ENCODE assay signal across 2 cellular contexts in the genomic region with DNA sequence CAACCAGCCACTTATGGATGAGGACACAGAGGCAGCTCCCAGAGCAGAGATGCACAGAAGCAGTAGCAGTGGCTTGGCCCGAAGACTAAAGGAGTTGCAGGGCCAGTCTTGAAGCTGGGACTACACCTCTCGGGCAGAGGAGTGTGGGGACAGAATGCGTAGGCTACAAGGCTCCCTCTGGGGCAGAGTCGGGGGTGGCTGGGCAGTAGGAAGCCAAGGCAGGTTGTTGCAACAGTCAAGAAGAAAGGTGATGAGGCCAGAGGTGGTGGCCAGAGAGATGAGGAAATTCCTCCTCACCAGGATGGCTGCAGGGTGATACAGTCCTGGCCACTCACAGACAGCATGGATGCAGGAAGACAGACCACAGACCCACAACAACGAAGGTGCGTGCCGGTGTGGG.
TF ChIP-seq lines count a peak whose summit lies in the region.

No MANE protein-coding gene starts in this region.

TF ChIP-seq in IMR-90, 13 proteins besides CTCF, POLR2A, EP300 and RAD21:
- TF ChIP-seq CHD1 (IDR thresholded peaks at IDR 0.05; ENCODE audit: low read depth, low read length) (no peak), MAZ (IDR thresholded peaks at IDR 0.05; ENCODE audit: borderline replicate concordance, low read depth, low read length) (no peak), RCOR1 (IDR thresholded peaks at IDR 0.05; ENCODE audit: insufficient replicate concordance, low read length) (no peak), RFX5 (IDR thresholded peaks at IDR 0.05; ENCODE audit: low read depth, low read length) (no peak), MAFK (IDR thresholded peaks at IDR 0.05; ENCODE audit: low read depth, low read length) (no peak), FOS (IDR thresholded peaks at IDR 0.05; ENCODE audit: low read depth, low read length) (no peak), CEBPB (IDR thresholded peaks at IDR 0.05; ENCODE audit: low read depth, low read length) (no peak), BHLHE40 (IDR thresholded peaks at IDR 0.05; ENCODE audit: low read depth, low read length) (no peak), MXI1 (IDR thresholded peaks at IDR 0.05; ENCODE audit: borderline replicate concordance, low read depth, low read length) (no peak), SMC3 (IDR thresholded peaks at IDR 0.05; ENCODE audit: low read depth, low read length) (no peak), NFE2L2 (IDR thresholded peaks at IDR 0.05; ENCODE audit: low read depth, low read length) (no peak)
- TF ChIP-seq, protein P1, sequence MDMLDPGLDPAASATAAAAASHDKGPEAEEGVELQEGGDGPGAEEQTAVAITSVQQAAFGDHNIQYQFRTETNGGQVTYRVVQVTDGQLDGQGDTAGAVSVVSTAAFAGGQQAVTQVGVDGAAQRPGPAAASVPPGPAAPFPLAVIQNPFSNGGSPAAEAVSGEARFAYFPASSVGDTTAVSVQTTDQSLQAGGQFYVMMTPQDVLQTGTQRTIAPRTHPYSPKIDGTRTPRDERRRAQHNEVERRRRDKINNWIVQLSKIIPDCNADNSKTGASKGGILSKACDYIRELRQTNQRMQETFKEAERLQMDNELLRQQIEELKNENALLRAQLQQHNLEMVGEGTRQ (IDR thresholded peaks at IDR 0.05; ENCODE audit: low read depth, low read length), result no peak
- TF ChIP-seq, protein P2, sequence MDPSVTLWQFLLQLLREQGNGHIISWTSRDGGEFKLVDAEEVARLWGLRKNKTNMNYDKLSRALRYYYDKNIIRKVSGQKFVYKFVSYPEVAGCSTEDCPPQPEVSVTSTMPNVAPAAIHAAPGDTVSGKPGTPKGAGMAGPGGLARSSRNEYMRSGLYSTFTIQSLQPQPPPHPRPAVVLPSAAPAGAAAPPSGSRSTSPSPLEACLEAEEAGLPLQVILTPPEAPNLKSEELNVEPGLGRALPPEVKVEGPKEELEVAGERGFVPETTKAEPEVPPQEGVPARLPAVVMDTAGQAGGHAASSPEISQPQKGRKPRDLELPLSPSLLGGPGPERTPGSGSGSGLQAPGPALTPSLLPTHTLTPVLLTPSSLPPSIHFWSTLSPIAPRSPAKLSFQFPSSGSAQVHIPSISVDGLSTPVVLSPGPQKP (IDR thresholded peaks at IDR 0.05; ENCODE audit: borderline replicate concordance, low read depth, low read length), result no peak

TF ChIP-seq in H1, 55 proteins besides CTCF, POLR2A, EP300 and RAD21:
- TF ChIP-seq CBX8 (IDR thresholded peaks at IDR 0.05; ENCODE audit: borderline replicate concordance, low read depth, low read length) (no peak), SIN3A (conservative IDR thresholded peaks at IDR 0.05 in 1 of 2, IDR thresholded peaks at IDR 0.05 in 1 of 2; ENCODE audit: low read depth in 1 of 2, low read length in 2 of 2) (no peak), TAF7 (optimal IDR thresholded peaks at IDR 0.05; ENCODE audit: borderline replicate concordance, low read depth, low read length) (no peak), JUND (IDR thresholded peaks at IDR 0.05; ENCODE audit: low read length) (no peak), NANOG (IDR thresholded peaks at IDR 0.05; ENCODE audit: insufficient read depth, low read depth, low read length, poor library complexity, severe bottlenecking) (no peak)
